Comparison of ENCODE assay signal across 12 cellular contexts in genomic region chr9:79662553-79662956, GRCh38.
A peak's percentile ranks its signal among the peaks of the same experiment; 100 is the strongest.
DNase-seq lines count a peak whose midpoint lies in the region; ATAC-seq and TF ChIP-seq lines count a peak whose summit lies in the region.
"Had no signal": no experiment of that assay in that cellular context is flagged by ENCODE, and none has a peak within 500 bp of the region (broad histone marks: within the 10 kb centered on the region; RNA-seq: fewer than 3 reads in every experiment).

No MANE protein-coding gene starts in this region.

- H3K9me3 Mint-ChIP-seq in activated T-cell treated with anti-CD3 and anti-CD28 coated beads, Interleukin-2, amount 50 U/mL, for 24 hours: no peaks in the 10 kb centered on the region

- intact Hi-C loops in stomach (cut with DNase I; ENCODE audit: low total_unique reads): no loop called here

- peaks cover 20% of the 10 kb centered on the region for H3K36me3 Mint-ChIP-seq in activated T-cell treated with anti-CD3 and anti-CD28 coated beads, Interleukin-2, amount 50 U/mL, for 24 hours (ENCODE audit: low read depth)

- 51 to 74% (median 67%) methylated on average over 6 of the region's 6 CpGs for WGBS in stomach, 5 donors

- peak overlapping the region in 4 of 5 donors; percentile 0 to 25 (median 18) for H3K27ac ChIP-seq in stomach
- H3K27ac ChIP-seq: adrenal gland, SK-N-MC had no signal

- no peak for TF ChIP-seq POLR2A in stomach (IDR thresholded peaks at IDR 0.05)

- DNase-seq in activated T-cell treated with anti-CD3 and anti-CD28 coated beads, Interleukin-2, amount 50 U/mL, for 24 hours: no peak
- DNase-seq in activated T-cell treated with anti-CD3 and anti-CD28 coated beads, Interleukin-2, amount 50 U/mL, for 48 hours: no peak
- DNase-seq in glomerular endothelial cell (ENCODE audit: extremely low read depth, low read depth, low spot score): peak; percentile 67
- DNase-seq in stomach: no peak
- no peak for DNase-seq in GOT3 (lab: John Stamatoyannopoulos, UW)
- DNase-seq in NCI-H510A treated with DMSO at 0.1 percent for 48 hours (lab: John Stamatoyannopoulos, UW): no peak
- DNase-seq: adrenal gland had no signal

- no peak for TF ChIP-seq CTCF in stomach (IDR thresholded peaks at IDR 0.05)

- no peaks in the 10 kb centered on the region for H3K27me3 Mint-ChIP-seq in activated T-cell treated with anti-CD3 and anti-CD28 coated beads, Interleukin-2, amount 50 U/mL, for 24 hours

- H3K27me3 ChIP-seq in stomach: no peaks in the 10 kb centered on the region
- H3K27me3 ChIP-seq: adrenal gland had no signal

- H3K9me3 ChIP-seq in stomach: no peaks in the 10 kb centered on the region
- H3K9me3 ChIP-seq: adrenal gland had no signal

- no peak for TF ChIP-seq EP300 in stomach (IDR thresholded peaks at IDR 0.05)

- no peaks in the 10 kb centered on the region for H3K36me3 ChIP-seq in stomach
- H3K36me3 ChIP-seq: adrenal gland had no signal

- H3K27ac Mint-ChIP-seq in activated T-cell treated with anti-CD3 and anti-CD28 coated beads, Interleukin-2, amount 50 U/mL, for 24 hours: peak overlapping the region; percentile 1

- ATAC-seq in SK-N-SH treated with all-trans-retinoic acid at 6 μM for 48 hours: peak; percentile 60
- no peak for ATAC-seq in HG02870 (IDR thresholded peaks at IDR 0.05; ENCODE audit: unreplicated experiment)
- ATAC-seq: esophagus mucosa, left lobe of liver had no signal

- H3K4me1 ChIP-seq in stomach: peaks cover 14 to 54% (median 42%) of the 10 kb centered on the region in 4 donors

- H3K4me1 Mint-ChIP-seq in activated T-cell treated with anti-CD3 and anti-CD28 coated beads, Interleukin-2, amount 50 U/mL, for 24 hours (ENCODE audit: low read depth): peaks cover 49% of the 10 kb centered on the region

- H3K4me3 ChIP-seq in stomach: no peak overlapping the region
- H3K4me3 ChIP-seq: adrenal gland, SK-N-MC had no signal

- no peak overlapping the region for H3K4me3 Mint-ChIP-seq in activated T-cell treated with anti-CD3 and anti-CD28 coated beads, Interleukin-2, amount 50 U/mL, for 24 hours

TF ChIP-seq in SK-N-SH treated with all-trans-retinoic acid at 6 μM for 48 hours, 23 proteins besides CTCF, POLR2A, EP300 and RAD21:
- TF ChIP-seq ESRRG (CRISPR knock-in tag; IDR thresholded peaks at IDR 0.05) (no peak), TCF4 (CRISPR knock-in tag; IDR thresholded peaks at IDR 0.05; ENCODE audit: borderline replicate concordance) (peak; percentile 75), ZNF565 (CRISPR knock-in tag; conservative IDR thresholded peaks at IDR 0.05; ENCODE audit: low read depth) (no peak), ZNF8 (CRISPR knock-in tag; IDR thresholded peaks at IDR 0.05) (no peak), BACH2 (CRISPR knock-in tag; IDR thresholded peaks at IDR 0.05; ENCODE audit: borderline replicate concordance) (no peak), ISL1 (CRISPR knock-in tag; IDR thresholded peaks at IDR 0.05) (no peak)
